18 cellular contexts compared by ENCODE assay signal in the genomic region with DNA sequence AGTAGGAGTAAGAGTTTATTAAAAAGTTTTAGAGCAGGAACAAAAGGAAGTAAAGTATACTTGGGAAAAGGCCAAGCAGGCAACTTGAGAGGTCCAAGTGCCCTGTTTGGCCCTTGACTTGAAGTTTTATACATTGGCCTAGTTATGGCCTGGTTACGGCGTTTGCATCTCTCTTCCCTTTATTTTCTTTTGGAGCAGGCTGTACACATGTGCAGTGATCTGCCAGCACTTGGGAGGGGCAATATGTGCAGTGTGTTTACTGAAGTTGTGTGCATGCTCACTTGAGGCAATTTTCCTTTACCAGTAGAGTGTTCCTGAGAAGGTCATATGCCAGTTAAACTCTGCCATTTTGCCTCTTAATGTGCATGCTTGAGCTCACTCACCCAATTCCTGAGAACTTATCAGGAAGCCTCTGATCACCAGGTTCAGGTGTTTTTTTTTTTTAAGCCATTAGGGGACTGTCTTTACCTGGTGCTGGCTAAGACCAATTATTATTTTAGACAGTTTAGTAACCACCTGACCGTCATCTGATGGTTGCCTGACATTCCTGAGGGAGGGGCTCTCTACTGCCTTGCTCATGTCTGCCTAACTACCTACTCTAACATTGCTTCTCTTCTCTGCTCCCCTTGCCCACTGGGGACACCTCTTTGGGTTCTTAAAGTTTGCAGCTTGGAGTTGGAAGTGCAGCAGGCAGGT. TPM values are rescaled to one million over a fixed set of nuclear protein-coding genes. Genes with fewer than 3 reads are reported as not detected.
A peak's percentile ranks its signal among the peaks of the same experiment; 100 is the strongest.
DNase-seq lines count a peak whose midpoint lies in the region; ATAC-seq, FAIRE-seq and TF ChIP-seq lines count a peak whose summit lies in the region.
"Had no signal": no experiment of that assay in that cellular context is flagged by ENCODE, and none has a peak within 500 bp of the region (broad histone marks: within the 10 kb centered on the region; RNA-seq: fewer than 3 reads in every experiment).

No MANE protein-coding gene starts in this region.

- TF ChIP-seq EP300 in H1 (IDR thresholded peaks at IDR 0.05; ENCODE audit: borderline replicate concordance in 1 of 2, low read depth in 2 of 2, low read length in 2 of 2), result no peak

- no peak overlapping the region for H2BK5ac ChIP-seq in H1 (ENCODE audit: low read depth, low read length)

- H2AFZ ChIP-seq in H1 (ENCODE audit: low read length), result no peak overlapping the region

- no peak overlapping the region for H4K8ac ChIP-seq in H1 (ENCODE audit: extremely low read depth, insufficient read depth, low read length)

- H3K23ac ChIP-seq in H1 (ENCODE audit: insufficient read length), result no peak overlapping the region

- no peak overlapping the region for H3K4me2 ChIP-seq in H1 (ENCODE audit: insufficient read depth in 1 of 2, low read depth in 2 of 2, low read length in 2 of 2)

- no peaks in the 10 kb centered on the region for H3K36me3 ChIP-seq in H1 (ENCODE audit: control insufficient read depth in 2 of 4, insufficient read depth in 4 of 4, low read length in 3 of 4)
- no peaks in the 10 kb centered on the region for H3K36me3 ChIP-seq in upper lobe of right lung
- H3K36me3 ChIP-seq: HAP-1 had no signal

- H2BK15ac ChIP-seq in H1 (ENCODE audit: low read length), result no peak overlapping the region

- H3K27ac Mint-ChIP-seq in stimulated activated effector memory CD8-positive, alpha-beta T cell treated with anti-CD3 and anti-CD28 coated beads, Interleukin-12 subunit alpha, Interleukin-12 subunit beta, amount 100 ng/mL, for 72 hours, result no peak overlapping the region
- H3K27ac Mint-ChIP-seq in CD14-positive monocyte, result no peak overlapping the region

- POLR2A ChIA-PET in H1 (lab: Charles Lee; ENCODE audit: partially characterized antibody), result no interaction called here

- no peak overlapping the region for H3K4me3 ChIP-seq in H1 (ENCODE audit: extremely low read depth in 1 of 4, insufficient read depth in 2 of 4, low read depth in 3 of 4, low read length in 4 of 4)
- H3K4me3 ChIP-seq in upper lobe of right lung, result no peak overlapping the region
- H3K4me3 ChIP-seq: HAP-1 had no signal

- no peaks in the 10 kb centered on the region for H3K79me1 ChIP-seq in H1 (ENCODE audit: low read depth, low read length)

- no peak overlapping the region for H2BK120ac ChIP-seq in H1 (replicated peaks; ENCODE audit: low read depth, low read length)

- WGBS in H1 (ENCODE audit: extremely low coverage in 1 of 2, insufficient coverage in 1 of 2, insufficient read length in 1 of 2, insufficient replicate concordance in 2 of 2, low coverage in 1 of 2, low lambda C conversion rate in 2 of 2, missing lambda C conversion rate in 1 of 2), 2 experiments, result 83% methylated on average over 3 of the region's 3 CpGs; no CpG with 5 or more reads in 1 of the 2 experiments

- peak; percentile 11 for ATAC-seq in stimulated activated effector memory CD8-positive, alpha-beta T cell treated with anti-CD3 and anti-CD28 coated beads, Interleukin-12 subunit alpha, Interleukin-12 subunit beta, amount 100 ng/mL, for 72 hours
- ATAC-seq in upper lobe of right lung, result peak; percentile 76

- no peak overlapping the region for H2AK5ac ChIP-seq in H1 (ENCODE audit: low read depth, low read length)

- H4K20me1 ChIP-seq in H1 (replicated peaks in 1 of 2; ENCODE audit: control insufficient read depth in 1 of 2, insufficient read depth in 2 of 2, low read length in 2 of 2), result no peaks in the 10 kb centered on the region

- no peaks in the 10 kb centered on the region for H3K79me2 ChIP-seq in H1 (ENCODE audit: control insufficient read depth in 1 of 2, insufficient read depth in 2 of 2, low read length in 2 of 2)

- no peak for DNase-seq in H1 (ENCODE audit: low read depth in 1 of 2, low spot score in 2 of 2)
- DNase-seq in islet precursor cell, result peak; percentile 67
- DNase-seq in stimulated activated effector memory CD8-positive, alpha-beta T cell treated with anti-CD3 and anti-CD28 coated beads, Interleukin-12 subunit alpha, Interleukin-12 subunit beta, amount 100 ng/mL, for 72 hours (ENCODE audit: low spot score in 2 of 2), result no peak
- DNase-seq in upper lobe of right lung, result no peak
- DNase-seq in CD14-positive monocyte (ENCODE audit: low spot score), result no peak
- no peak for DNase-seq in frontal cortex (ENCODE audit: low spot score in 2 of 2)
- no peak for DNase-seq in inferior parietal cortex (ENCODE audit: extremely low spot score)
- DNase-seq: AML-193; CD4-positive, alpha-beta memory T cell; DMS153; DMS79; GDM1 had no signal

- peaks cover 0 to 5% (median 1%) of the 10 kb centered on the region in 3 donors for H3K27me3 Mint-ChIP-seq in CD14-positive monocyte (ENCODE audit: low read depth in 3 of 3)

- TF ChIP-seq RAD21 in H1 (IDR thresholded peaks at IDR 0.05 in 1 of 2, conservative IDR thresholded peaks at IDR 0.05 in 1 of 2; ENCODE audit: low read depth in 2 of 2, low read length in 2 of 2), result no peak

- no peak overlapping the region for H3K14ac ChIP-seq in H1 (ENCODE audit: insufficient read length)

- no peaks in the 10 kb centered on the region for H3K36me3 Mint-ChIP-seq in stimulated activated effector memory CD8-positive, alpha-beta T cell treated with anti-CD3 and anti-CD28 coated beads, Interleukin-12 subunit alpha, Interleukin-12 subunit beta, amount 100 ng/mL, for 72 hours
- H3K36me3 Mint-ChIP-seq in CD14-positive monocyte, result no peaks in the 10 kb centered on the region
- H3K36me3 Mint-ChIP-seq: CD4-positive, alpha-beta memory T cell had no signal

- CTCF ChIA-PET in H1 (lab: Charles Lee; ENCODE audit: partially characterized antibody), result interaction anchor here (0.7 to 1.6 kb wide), 3 partner anchors 48 to 606 kb away, joined by 3 to 5 read pairs (median 3); partner anchors contain the start of gene SCN2A

- H3K27me3 ChIP-seq in H1 (replicated peaks in 1 of 4; ENCODE audit: control insufficient read depth in 3 of 4, extremely low read depth in 1 of 4, insufficient read depth in 3 of 4, low read length in 3 of 4) (no peaks in the 10 kb centered on the region), upper lobe of right lung (no peaks in the 10 kb centered on the region)

- FAIRE-seq in H1 (lab: Jason Lieb, UNC) (no peak), frontal cortex (lab: Jason Lieb, UNC) (no peak)
- FAIRE-seq: A204.1, GM12892, GM18507 had no signal

- H3K9ac ChIP-seq in H1 (replicated peaks in 1 of 4; ENCODE audit: extremely low read depth in 1 of 4, low read depth in 3 of 4, low read length in 3 of 4), result no peak overlapping the region

- no peaks in the 10 kb centered on the region for H3K23me2 ChIP-seq in H1 (ENCODE audit: low read depth, low read length)

- H3K18ac ChIP-seq in H1 (ENCODE audit: extremely low read depth, low read length), result no peak overlapping the region

- no peaks in the 10 kb centered on the region for H3K4me1 Mint-ChIP-seq in stimulated activated effector memory CD8-positive, alpha-beta T cell treated with anti-CD3 and anti-CD28 coated beads, Interleukin-12 subunit alpha, Interleukin-12 subunit beta, amount 100 ng/mL, for 72 hours
- peaks cover under 1% of the 10 kb centered on the region for H3K4me1 Mint-ChIP-seq in CD14-positive monocyte
- H3K4me1 Mint-ChIP-seq: CD4-positive, alpha-beta memory T cell had no signal

- H4K5ac ChIP-seq in H1 (ENCODE audit: insufficient read length, low read depth, low read length), result no peak overlapping the region

- no peaks in the 10 kb centered on the region for H3K4me1 ChIP-seq in H1 (replicated peaks in 1 of 4; ENCODE audit: control insufficient read depth in 3 of 4, insufficient read depth in 4 of 4, low read length in 3 of 4)
- H3K4me1 ChIP-seq in upper lobe of right lung, result no peaks in the 10 kb centered on the region
- H3K4me1 ChIP-seq: HAP-1 had no signal

- H3K4ac ChIP-seq in H1 (replicated peaks; ENCODE audit: insufficient read length, low read depth, low read length), result no peak overlapping the region

- no peak overlapping the region for H3K56ac ChIP-seq in H1 (replicated peaks; ENCODE audit: insufficient read length, low read depth, low read length)

- intact Hi-C loops in upper lobe of right lung (cut with DNase I), result no loop called here
- intact Hi-C loops in CD14-positive monocyte (cut with micrococcal nuclease), result no loop called here

- H2BK20ac ChIP-seq in H1 (ENCODE audit: low read length), result no peak overlapping the region

- H3K27ac ChIP-seq in H1 (ENCODE audit: low read depth, low read length) (no peak overlapping the region), upper lobe of right lung (no peak overlapping the region)
- H3K27ac ChIP-seq: C4-2B, HL-60 had no signal

- no peak overlapping the region for H4K91ac ChIP-seq in H1 (replicated peaks; ENCODE audit: insufficient read length, low read length)

- no peak overlapping the region for H2BK12ac ChIP-seq in H1 (ENCODE audit: low read depth, low read length)

- H3K9me3 ChIP-seq in H1 (ENCODE audit: insufficient read depth in 2 of 2, low read depth in 1 of 2, low read length in 1 of 2) (no peaks in the 10 kb centered on the region), upper lobe of right lung (no peaks in the 10 kb centered on the region)
- H3K9me3 ChIP-seq: HAP-1 had no signal

- H3K9me3 Mint-ChIP-seq in stimulated activated effector memory CD8-positive, alpha-beta T cell treated with anti-CD3 and anti-CD28 coated beads, Interleukin-12 subunit alpha, Interleukin-12 subunit beta, amount 100 ng/mL, for 72 hours, result no peaks in the 10 kb centered on the region
- H3K9me3 Mint-ChIP-seq in CD14-positive monocyte, result peaks cover 0 to 1% (median 0%) of the 10 kb centered on the region in 7 donors
- H3K9me3 Mint-ChIP-seq: CD4-positive, alpha-beta memory T cell had no signal

- no peak for TF ChIP-seq POLR2A in H1 (IDR thresholded peaks at IDR 0.05; ENCODE audit: control extremely low read depth in 1 of 2, low read depth in 2 of 2, low read length in 2 of 2)

- TF ChIP-seq CTCF in H1 (IDR thresholded peaks at IDR 0.05; ENCODE audit: control extremely low read depth in 1 of 3, insufficient read depth in 1 of 3, low read depth in 1 of 3, low read length in 3 of 3) (no peak), upper lobe of right lung (IDR thresholded peaks at IDR 0.05) (no peak), CD14-positive monocyte (IDR thresholded peaks at IDR 0.05) (no peak)

- no peak overlapping the region for H3K4me3 Mint-ChIP-seq in stimulated activated effector memory CD8-positive, alpha-beta T cell treated with anti-CD3 and anti-CD28 coated beads, Interleukin-12 subunit alpha, Interleukin-12 subunit beta, amount 100 ng/mL, for 72 hours
- no peak overlapping the region for H3K4me3 Mint-ChIP-seq in CD14-positive monocyte
- H3K4me3 Mint-ChIP-seq: CD4-positive, alpha-beta memory T cell had no signal

RNA-seq across cellular contexts. Expression of gene SCN2A, which starts 48.0 kb away (rescaled TPM):
- total RNA-seq in H1 (2021; fragmentation: NEBNext Ultra II Directional; extraction: Animal tissue kit (Norgen Biotek cat#: 25700)), result 0.61 and 1.1 TPM in 2 replicates
- 0.18 and 0.25 TPM in 2 replicates for polyA plus RNA-seq in H1 (2011; rRNA removed)
- polyA plus RNA-seq in H1 (2011; cell fraction: cytosol; rRNA removed), result 0.27 TPM
- polyA plus RNA-seq in H1 (2011; cell fraction: nucleus; rRNA removed), result 0.47 TPM
- polyA plus RNA-seq in H1 (2012, experiment 1 of 2), result 0.17 to 0.32 TPM (median 0.27 TPM) in 4 replicates
- not detected for polyA plus RNA-seq in H1 (2012, experiment 2 of 2)
- polyA plus RNA-seq in H1 (2013, experiment 1 of 2), result 0.85 TPM
- polyA plus RNA-seq in H1 (2013, experiment 2 of 2), result 0.98 TPM
- polyA minus RNA-seq in H1 (2011; rRNA and poly(A)+ RNA removed), result 0.32 and 0.56 TPM in 2 replicates
- polyA minus RNA-seq in H1 (2011; cell fraction: cytosol; rRNA and poly(A)+ RNA removed), result 0.29 TPM
- polyA minus RNA-seq in H1 (2011; cell fraction: nucleus; rRNA and poly(A)+ RNA removed), result 1.6 TPM
- 0.58 TPM for total RNA-seq in upper lobe of right lung
- not detected for polyA plus RNA-seq in CD14-positive monocyte
- 160 TPM for total RNA-seq in frontal cortex
- total RNA-seq: CD4-positive, alpha-beta memory T cell had no signal
- polyA plus RNA-seq: CD4-positive, alpha-beta memory T cell had no signal

Comparison
In these comparisons a context has a peak if more than half of its experiments do, and no peak if none do; other contexts are left out.
1. RNA of gene SCN2A, which starts 48.0 kb away (total RNA-seq): 160 TPM in frontal cortex (single experiment); 0.61 to 1.1 TPM in H1 and 0.58 TPM in upper lobe of right lung (single experiment); every median in the first group is over 10 times any median in the second.